In the genomic region with DNA sequence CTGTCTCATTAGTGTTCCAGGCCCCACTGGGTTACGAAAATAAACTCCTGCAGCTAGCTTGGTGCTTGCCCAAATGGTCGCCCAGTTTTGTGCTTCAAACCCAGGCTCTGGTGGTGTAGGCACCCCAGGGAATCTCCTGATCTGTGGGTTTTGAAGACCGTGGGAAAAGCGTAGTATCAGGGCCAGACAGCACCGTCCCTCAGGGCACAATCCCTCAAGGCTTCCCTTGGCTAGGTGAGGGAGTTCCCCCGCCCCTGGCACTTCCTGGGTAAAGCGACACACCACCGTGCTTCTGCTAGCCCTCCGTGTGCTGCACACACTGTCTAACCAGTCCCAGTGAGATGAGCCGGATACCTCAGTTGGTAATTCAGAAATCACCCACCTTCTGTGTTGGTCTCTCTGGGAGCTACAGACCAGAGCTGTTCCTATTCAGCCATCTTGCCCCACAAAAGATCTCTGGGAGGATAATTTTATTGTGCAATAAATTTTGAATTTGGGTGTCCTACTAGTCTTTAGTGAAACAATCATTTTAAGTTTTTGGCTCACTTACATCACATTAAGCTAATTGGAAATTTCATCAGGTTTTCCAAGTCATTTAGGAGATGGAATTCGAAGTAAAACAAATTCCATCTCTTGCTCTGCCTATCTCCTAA, we compare ENCODE assay signal across 1 cellular context.
TF ChIP-seq lines count a peak whose summit lies in the region.

No MANE protein-coding gene starts in this region.

TF ChIP-seq in IMR-90, 13 proteins besides CTCF, POLR2A, EP300 and RAD21:
- TF ChIP-seq CHD1 (IDR thresholded peaks at IDR 0.05; ENCODE audit: low read depth, low read length) (no peak), MAZ (IDR thresholded peaks at IDR 0.05; ENCODE audit: borderline replicate concordance, low read depth, low read length) (no peak), CEBPB (IDR thresholded peaks at IDR 0.05; ENCODE audit: low read depth, low read length) (peak; percentile 33)
TF ChIP-seq in IMR-90: peak in this region for 1.
